22 cellular contexts compared by ENCODE assay signal in the genomic region with DNA sequence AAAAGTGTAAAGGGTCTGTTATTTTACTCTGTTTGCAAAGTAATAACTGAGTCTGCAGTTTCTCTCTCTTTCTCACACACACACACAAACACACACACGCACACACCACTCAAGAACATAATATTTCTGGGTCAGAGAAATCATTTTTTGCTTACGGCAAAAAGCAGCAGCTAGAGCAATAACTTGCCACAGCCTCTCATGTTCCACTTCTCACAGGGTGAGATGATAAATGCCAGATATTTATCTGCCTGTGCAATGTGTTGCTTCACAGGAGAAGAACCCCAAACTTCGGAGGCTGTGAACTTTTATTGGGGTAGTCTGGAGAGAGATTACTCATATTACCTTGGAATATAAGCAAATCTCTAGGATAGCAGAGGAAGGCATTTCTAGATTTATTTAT.
"Had no signal": no experiment of that assay in that cellular context is flagged by ENCODE, and none has a peak within 500 bp of the region (broad histone marks: within the 10 kb centered on the region; RNA-seq: fewer than 3 reads in every experiment).

No MANE protein-coding gene starts in this region.

- H3K27ac ChIP-seq: colonic mucosa, esophagus squamous epithelium, left lung, pancreas, psoas muscle, upper lobe of left lung, WERI-Rb-1 had no signal

- DNase-seq: activated CD4-positive, alpha-beta T cell treated with anti-CD3 and anti-CD28 coated beads, Interleukin-2, amount 10 ng/mL, durations not matched to agents 7 days and 5 days; activated CD4-positive, CD25-positive, alpha-beta regulatory T cell treated with anti-CD3 and anti-CD28 coated beads, Interleukin-2, amount 50 U/mL, for 72 hours; activated CD8-positive, alpha-beta memory T cell treated with anti-CD3 and anti-CD28 coated beads, Interleukin-2, amount 10 ng/mL, durations not matched to agents 7 days and 5 days; activated CD8-positive, alpha-beta T cell treated with anti-CD3 and anti-CD28 coated beads for 36 hours; activated gamma-delta T cell; activated naive CD4-positive, alpha-beta T cell treated with anti-CD3 and anti-CD28 coated beads, Interleukin-2, amount 50 U/mL, for 16 hours; colonic mucosa; endodermal cell; esophagus squamous epithelium; foreskin fibroblast; left lung; mammary epithelial cell; nephron progenitor cell; pancreas; psoas muscle; right cardiac atrium; stimulated activated CD4-positive, alpha-beta T cell treated with anti-CD3 and anti-CD28 coated beads, Interleukin-12 subunit alpha, Interleukin-12 subunit beta, amount 100 ng/mL, for 4 hours; stimulated activated CD4-positive, alpha-beta T cell treated with anti-CD3 and anti-CD28 coated beads, Interleukin-4, amount 100 ng/mL, for 4 hours; stimulated activated naive CD8-positive, alpha-beta T cell treated with anti-CD3 and anti-CD28 coated beads, Interleukin-15, Interleukin-2, amounts not matched to agents 100 U/mL and 50 U/mL, for 24 hours; T-cell; WERI-Rb-1 had no signal

- H3K27me3 ChIP-seq: colonic mucosa, esophagus squamous epithelium, left lung, pancreas, upper lobe of left lung had no signal

- ATAC-seq: activated CD8-positive, alpha-beta memory T cell treated with anti-CD3 and anti-CD28 coated beads, Interleukin-2, amount 10 ng/mL, durations not matched to agents 7 days and 5 days; activated CD8-positive, alpha-beta T cell treated with anti-CD3 and anti-CD28 coated beads for 36 hours; left lung; pancreas; psoas muscle; right cardiac atrium; stimulated activated naive CD8-positive, alpha-beta T cell treated with anti-CD3 and anti-CD28 coated beads, Interleukin-15, Interleukin-2, amounts not matched to agents 100 U/mL and 50 U/mL, for 24 hours; T-cell had no signal

- H3K36me3 ChIP-seq: colonic mucosa, esophagus squamous epithelium, left lung, pancreas, upper lobe of left lung, WERI-Rb-1 had no signal

- H3K4me1 ChIP-seq: colonic mucosa, esophagus squamous epithelium, left lung, psoas muscle, upper lobe of left lung had no signal

- H3K9me3 ChIP-seq: colonic mucosa, esophagus squamous epithelium, pancreas, psoas muscle, upper lobe of left lung had no signal

- H3K4me3 ChIP-seq: colonic mucosa, esophagus squamous epithelium, left lung, pancreas, psoas muscle, upper lobe of left lung had no signal
